ENCODE assay signal across 15 cellular contexts in genomic region chr20:32433311-32434021, GRCh38.
DNase-seq lines count a peak whose midpoint lies in the region; ATAC-seq and TF ChIP-seq lines count a peak whose summit lies in the region.
"Had no signal": no experiment of that assay in that cellular context is flagged by ENCODE, and none has a peak within 500 bp of the region (broad histone marks: within the 10 kb centered on the region; RNA-seq: fewer than 3 reads in every experiment).

No MANE protein-coding gene starts in this region.

- H3K4me1 ChIP-seq in parathyroid adenoma = no peaks in the 10 kb centered on the region
- H3K4me1 ChIP-seq: SJCRH30, testis had no signal

- no peaks in the 10 kb centered on the region for H3K9me3 ChIP-seq in T-helper 17 cell (ENCODE audit: control insufficient read depth, low read length, poor library complexity, severe bottlenecking)
- no peaks in the 10 kb centered on the region for H3K9me3 ChIP-seq in parathyroid adenoma (ENCODE audit: control insufficient read depth, low read length)
- H3K9me3 ChIP-seq: SJCRH30, testis had no signal

- ATAC-seq in T-helper 17 cell = no peak
- peak; percentile 29 to 38 for ATAC-seq in left cardiac atrium
- ATAC-seq in HG03432 (IDR thresholded peaks at IDR 0.05; ENCODE audit: unreplicated experiment) = no peak
- ATAC-seq in HG03175 (IDR thresholded peaks at IDR 0.05; ENCODE audit: unreplicated experiment) = no peak

- H3K27me3 ChIP-seq in parathyroid adenoma (ENCODE audit: control insufficient read depth, insufficient read depth, low read length) = no peaks in the 10 kb centered on the region
- H3K27me3 ChIP-seq: SJCRH30, testis had no signal

- H3K27ac Mint-ChIP-seq in T-helper 17 cell (no peak overlapping the region), progenitor cell of endocrine pancreas (no peak overlapping the region)
- H3K27ac Mint-ChIP-seq: activated CD4-positive, alpha-beta T cell treated with anti-CD3 and anti-CD28 coated beads, Interleukin-2, amount 10 ng/mL, durations not matched to agents 7 days and 5 days had no signal

- intact Hi-C loops in left cardiac atrium (cut with DNase I) = no loop called here

- H3K4me3 Mint-ChIP-seq in T-helper 17 cell (peak overlapping the region; percentile 41), progenitor cell of endocrine pancreas (ENCODE audit: low read depth) (no peak overlapping the region)
- H3K4me3 Mint-ChIP-seq: activated CD4-positive, alpha-beta T cell treated with anti-CD3 and anti-CD28 coated beads, Interleukin-2, amount 10 ng/mL, durations not matched to agents 7 days and 5 days had no signal

- H3K36me3 ChIP-seq in parathyroid adenoma (ENCODE audit: control insufficient read depth, insufficient read depth, low read length) = no peaks in the 10 kb centered on the region

- H2AFZ ChIP-seq in parathyroid adenoma = no peak overlapping the region

- peak overlapping the region; percentile 60 for H3K27ac ChIP-seq in parathyroid adenoma
- H3K27ac ChIP-seq: epithelial cell of prostate, SJCRH30, testis had no signal

- no peak overlapping the region for H3K9ac ChIP-seq in parathyroid adenoma

- no peaks in the 10 kb centered on the region for H3K79me2 ChIP-seq in parathyroid adenoma

- H3K36me3 Mint-ChIP-seq in T-helper 17 cell (ENCODE audit: low read depth) (peaks cover 13% of the 10 kb centered on the region), progenitor cell of endocrine pancreas (ENCODE audit: insufficient read depth) (peaks cover 40% of the 10 kb centered on the region)

- H3K4me2 ChIP-seq in parathyroid adenoma (ENCODE audit: low read length) = no peak overlapping the region

- H3K4me3 ChIP-seq in parathyroid adenoma (ENCODE audit: low read depth, low read length) = no peak overlapping the region
- H3K4me3 ChIP-seq: SJCRH30, testis had no signal

- DNase-seq in GM13976 (ENCODE audit: low spot score) = peak; percentile 22
- DNase-seq in T-helper 17 cell = no peak
- DNase-seq in left cardiac atrium = peak; percentile 59
- DNase-seq in progenitor cell of endocrine pancreas (ENCODE audit: low spot score, unreplicated experiment) = no peak
- DNase-seq in GM19238 (ENCODE audit: insufficient read length, low spot score) = no peak
- DNase-seq: activated CD4-positive, alpha-beta T cell treated with anti-CD3 and anti-CD28 coated beads, Interleukin-2, amount 10 ng/mL, durations not matched to agents 7 days and 5 days; AML-193; Karpas-422; NCI-H1105 treated with DMSO at 0.1 percent for 48 hours; SJCRH30; testis had no signal

- TF ChIP-seq CTCF in GM13976 (IDR thresholded peaks at IDR 0.05; ENCODE audit: borderline replicate concordance, control extremely low read depth, extremely low read depth, insufficient read depth, missing control alignments) = no peak
- TF ChIP-seq CTCF in parathyroid adenoma (IDR thresholded peaks at IDR 0.05) = no peak
- no peak for TF ChIP-seq CTCF in progenitor cell of endocrine pancreas (IDR thresholded peaks at IDR 0.05; ENCODE audit: unreplicated experiment)

- H3K9me3 Mint-ChIP-seq in progenitor cell of endocrine pancreas (ENCODE audit: low read depth) = no peaks in the 10 kb centered on the region
- H3K9me3 Mint-ChIP-seq: activated CD4-positive, alpha-beta T cell treated with anti-CD3 and anti-CD28 coated beads, Interleukin-2, amount 10 ng/mL, durations not matched to agents 7 days and 5 days had no signal

- in situ Hi-C loops in GM13976 (cut with MboI; ENCODE audit: low sequenced_read_pairs, unreplicated experiment) = no loop called here

- H3K4me1 Mint-ChIP-seq in T-helper 17 cell (peaks cover 7% of the 10 kb centered on the region), progenitor cell of endocrine pancreas (ENCODE audit: low read depth) (peaks cover 3% of the 10 kb centered on the region)

- no peaks in the 10 kb centered on the region for H3K27me3 Mint-ChIP-seq in T-helper 17 cell
- H3K27me3 Mint-ChIP-seq in progenitor cell of endocrine pancreas = no peaks in the 10 kb centered on the region
- H3K27me3 Mint-ChIP-seq: activated CD4-positive, alpha-beta T cell treated with anti-CD3 and anti-CD28 coated beads, Interleukin-2, amount 10 ng/mL, durations not matched to agents 7 days and 5 days had no signal

Comparison
In these comparisons a context has a peak if more than half of its experiments do, and no peak if none do; other contexts are left out.
1. DNase-seq: peak in GM13976 (single experiment) and left cardiac atrium (single experiment); none in T-helper 17 cell (0 of 3), progenitor cell of endocrine pancreas (single experiment) and GM19238 (single experiment).
2. ATAC-seq: peak in left cardiac atrium (2 of 2); none in T-helper 17 cell (single experiment), HG03432 (single experiment) and HG03175 (single experiment).